19 cellular contexts compared by ENCODE assay signal in the genomic region with DNA sequence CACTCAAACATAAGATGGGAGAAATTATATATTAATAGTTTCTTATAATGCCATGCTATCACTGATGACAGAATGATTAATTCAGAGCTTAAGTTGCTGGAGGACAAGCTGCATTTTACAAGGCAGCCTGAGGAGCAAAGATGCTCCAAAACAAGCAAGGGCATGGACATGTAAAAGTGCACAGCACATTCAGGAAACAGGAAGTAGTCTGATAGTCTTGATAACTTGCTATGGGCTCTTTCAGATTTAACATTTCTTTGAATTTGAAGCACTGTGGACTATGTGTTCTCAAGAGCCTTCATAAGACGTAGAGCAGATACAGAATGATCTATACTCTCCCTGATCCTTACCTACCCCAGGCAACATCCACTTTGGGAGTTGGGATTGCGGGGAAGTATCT. TPM values are rescaled to one million over a fixed set of nuclear protein-coding genes. Genes with fewer than 3 reads are reported as not detected.
DNase-seq lines count a peak whose midpoint lies in the region; ATAC-seq and TF ChIP-seq lines count a peak whose summit lies in the region.
"Had no signal": no experiment of that assay in that cellular context is flagged by ENCODE, and none has a peak within 500 bp of the region (broad histone marks: within the 10 kb centered on the region; RNA-seq: fewer than 3 reads in every experiment).

No MANE protein-coding gene starts in this region.

- H3K4me3 Mint-ChIP-seq in CD4-positive, alpha-beta T cell: peak overlapping the region; percentile 74
- peak overlapping the region; percentile 60 for H3K4me3 Mint-ChIP-seq in T-helper 17 cell
- H3K4me3 Mint-ChIP-seq: H9, nephron had no signal

- H3K27ac ChIP-seq in CD4-positive, alpha-beta T cell (ENCODE audit: low read depth, low read length): no peak overlapping the region
- H3K27ac ChIP-seq in effector memory CD4-positive, alpha-beta T cell (ENCODE audit: insufficient read depth, low read length, poor library complexity, severe bottlenecking): peak overlapping the region; percentile 33
- no peak overlapping the region for H3K27ac ChIP-seq in OCI-LY7 (ENCODE audit: low read depth, low read length, poor library complexity, severe bottlenecking)
- H3K27ac ChIP-seq: KMS-11, prostate gland, SJSA1 had no signal

- H2AFZ ChIP-seq in OCI-LY7 (ENCODE audit: low read length): no peak overlapping the region

- H4K20me1 ChIP-seq in OCI-LY7 (ENCODE audit: insufficient read depth, low read length): no peaks in the 10 kb centered on the region

- peaks cover 52% of the 10 kb centered on the region for H3K4me1 Mint-ChIP-seq in CD4-positive, alpha-beta T cell (ENCODE audit: low read depth)
- H3K4me1 Mint-ChIP-seq in T-helper 17 cell: peaks cover 27% of the 10 kb centered on the region

- H3K4me2 ChIP-seq in OCI-LY7 (ENCODE audit: low read length): no peak overlapping the region
- H3K4me2 ChIP-seq: KMS-11 had no signal

- H3K79me2 ChIP-seq in OCI-LY7 (ENCODE audit: insufficient read depth, low read depth, low read length): no peaks in the 10 kb centered on the region

- no peaks in the 10 kb centered on the region for H3K9me2 ChIP-seq in OCI-LY7 (ENCODE audit: insufficient read depth, low read length)

- peaks cover 6% of the 10 kb centered on the region for H3K36me3 Mint-ChIP-seq in CD4-positive, alpha-beta T cell (ENCODE audit: low read depth)
- no peaks in the 10 kb centered on the region for H3K36me3 Mint-ChIP-seq in T-helper 17 cell (ENCODE audit: low read depth)

- H3K27me3 ChIP-seq in CD4-positive, alpha-beta T cell (ENCODE audit: control insufficient read depth, insufficient read depth, low read length): no peaks in the 10 kb centered on the region
- no peaks in the 10 kb centered on the region for H3K27me3 ChIP-seq in effector memory CD4-positive, alpha-beta T cell (replicated peaks; ENCODE audit: control insufficient read depth, insufficient read depth, low read length, poor library complexity, severe bottlenecking)
- H3K27me3 ChIP-seq: SJSA1, spleen had no signal

- CTCF ChIA-PET in CD4-positive, alpha-beta T cell (lab: Charles Lee): interaction anchor here (1.0 kb wide), 1 partner anchor 30 kb away, joined by 3 read pairs; no protein-coding TSS in a partner anchor
- CTCF ChIA-PET in OCI-LY7 (lab: Charles Lee; ENCODE audit: unreplicated experiment): no interaction called here

- H3K9me3 Mint-ChIP-seq in CD4-positive, alpha-beta T cell: no peaks in the 10 kb centered on the region
- H3K9me3 Mint-ChIP-seq: H9, nephron had no signal

- H3K4me1 ChIP-seq in effector memory CD4-positive, alpha-beta T cell (ENCODE audit: control insufficient read depth, insufficient read depth, low read length, poor library complexity, severe bottlenecking): peaks cover 7% of the 10 kb centered on the region
- no peaks in the 10 kb centered on the region for H3K4me1 ChIP-seq in OCI-LY7 (ENCODE audit: insufficient read depth, low read length, poor library complexity, severe bottlenecking)
- H3K4me1 ChIP-seq: prostate gland, SJSA1 had no signal

- ATAC-seq in CD4-positive, alpha-beta T cell (ENCODE audit: poor library complexity): no peak
- ATAC-seq in T-helper 17 cell (peak; percentile 25), HG02870 (IDR thresholded peaks at IDR 0.05; ENCODE audit: unreplicated experiment) (no peak)

- no peaks in the 10 kb centered on the region for H3K9me3 ChIP-seq in CD4-positive, alpha-beta T cell (ENCODE audit: control insufficient read depth, low read length)
- H3K9me3 ChIP-seq in T-helper 17 cell (ENCODE audit: control insufficient read depth, low read length, poor library complexity, severe bottlenecking) (no peaks in the 10 kb centered on the region), OCI-LY7 (ENCODE audit: low read length) (no peaks in the 10 kb centered on the region)
- no peaks in the 10 kb centered on the region for H3K9me3 ChIP-seq in effector memory CD4-positive, alpha-beta T cell (ENCODE audit: control insufficient read depth, low read length)
- H3K9me3 ChIP-seq: prostate gland, SJSA1, spleen had no signal

- no peak overlapping the region for H3K4me3 ChIP-seq in effector memory CD4-positive, alpha-beta T cell (ENCODE audit: insufficient read depth, low read depth, low read length, poor library complexity, severe bottlenecking)
- no peak overlapping the region for H3K4me3 ChIP-seq in OCI-LY7 (ENCODE audit: low read depth, low read length, poor library complexity, severe bottlenecking)
- H3K4me3 ChIP-seq: lung, prostate gland, SJSA1, spleen had no signal

- intact Hi-C loops in CD4-positive, alpha-beta T cell (cut with DNase I, micrococcal nuclease): loop anchor here in 1 of 2 experiments (5.0 kb wide), 1 partner anchor 44 kb away; no protein-coding TSS in a partner anchor
- intact Hi-C loops in OCI-LY7 (cut with micrococcal nuclease; ENCODE audit: unreplicated experiment): no loop called here

- no peaks in the 10 kb centered on the region for H3K27me3 Mint-ChIP-seq in CD4-positive, alpha-beta T cell
- H3K27me3 Mint-ChIP-seq in T-helper 17 cell: no peaks in the 10 kb centered on the region

- peak overlapping the region; percentile 84 for H3K27ac Mint-ChIP-seq in CD4-positive, alpha-beta T cell
- peak overlapping the region; percentile 82 for H3K27ac Mint-ChIP-seq in T-helper 17 cell

- TF ChIP-seq CTCF in CD4-positive, alpha-beta T cell (IDR thresholded peaks at IDR 0.05): no peak
- no peak for TF ChIP-seq CTCF in GM20000 (IDR thresholded peaks at IDR 0.05; ENCODE audit: extremely low read depth, missing control alignments)
- no peak for TF ChIP-seq CTCF in OCI-LY7 (conservative IDR thresholded peaks at IDR 0.05; ENCODE audit: low read length)

- no peak for DNase-seq in CD4-positive, alpha-beta T cell
- DNase-seq in CMK (ENCODE audit: low read depth) (peak; percentile 21), T-helper 17 cell (no peak), GM20000 (ENCODE audit: low spot score) (no peak), OCI-LY7 (ENCODE audit: low spot score) (no peak)
- DNase-seq in effector memory CD4-positive, alpha-beta T cell: no peak
- no peak for DNase-seq in central memory CD4-positive, alpha-beta T cell
- DNase-seq: glutamatergic neuron, H9, NCI-H1417, NCI-H2171 treated with DMSO at 0.1 percent for 48 hours, spleen, trophoblast cell had no signal

- no peaks in the 10 kb centered on the region for H3K36me3 ChIP-seq in effector memory CD4-positive, alpha-beta T cell (ENCODE audit: control insufficient read depth, insufficient read depth, low read length)
- H3K36me3 ChIP-seq in OCI-LY7 (ENCODE audit: insufficient read depth, low read length): no peaks in the 10 kb centered on the region
- H3K36me3 ChIP-seq: prostate gland, SJSA1, spleen had no signal

- POLR2A ChIA-PET in CD4-positive, alpha-beta T cell (lab: Charles Lee): interaction anchor here (1.4 kb wide), 1 partner anchor 38 kb away, joined by 3 read pairs; no protein-coding TSS in a partner anchor
- POLR2A ChIA-PET in OCI-LY7 (lab: Charles Lee): no interaction called here

- no TSS peak for BruUV-seq in OCI-LY7 (replicated peaks; lab: Mats Ljungman, UMichigan)

RNA-seq across cellular contexts. Expression of a gene that starts 50.0 kb away (rescaled TPM):
- 1 to 10 TPM; 7.8 to 7.9 TPM for total RNA-seq in CD4-positive, alpha-beta T cell
- total RNA-seq in T-helper 17 cell (10 to 100 TPM; 15.4 to 17.4 TPM), OCI-LY7 (2022) (32.3 and 36.4 TPM in 2 replicates)
- total RNA-seq in OCI-LY7 (2014; rRNA removed; shearing (Covaris generic)): 12.5 and 19.1 TPM in 2 replicates
